In genomic region chr3:132407025-132407424, GRCh38 we compare ENCODE assay signal across 20 cellular contexts.
"Had no signal": no experiment of that assay in that cellular context is flagged by ENCODE, and none has a peak within 500 bp of the region (broad histone marks: within the 10 kb centered on the region; RNA-seq: fewer than 3 reads in every experiment).

No MANE protein-coding gene starts in this region.

- H3K9ac ChIP-seq: parathyroid adenoma had no signal

- H3K27ac Mint-ChIP-seq: activated naive CD4-positive, alpha-beta T cell treated with anti-CD3 and anti-CD28 coated beads, Interleukin-2, amount 50 U/mL, for 24 hours; activated T-cell treated with anti-CD3 and anti-CD28 coated beads, Interleukin-2, amount 50 U/mL, for 72 hours; endodermal cell; nephron; stimulated activated effector memory CD8-positive, alpha-beta T cell treated with anti-CD3 and anti-CD28 coated beads, Interleukin-12 subunit alpha, Interleukin-12 subunit beta, amount 100 ng/mL, for 72 hours; T-cell had no signal

- H2AFZ ChIP-seq: hepatocyte, parathyroid adenoma had no signal

- DNase-seq: activated CD4-positive, alpha-beta T cell treated with anti-CD3 and anti-CD28 coated beads, Interleukin-2, amount 50 U/mL, for 1 hour; activated CD8-positive, alpha-beta memory T cell treated with anti-CD3 and anti-CD28 coated beads for 24 hours; activated CD8-positive, alpha-beta memory T cell treated with anti-CD3 and anti-CD28 coated beads, Interleukin-2, amount 50 U/mL, for 48 hours; activated gamma-delta T cell; activated T-cell treated with anti-CD3 and anti-CD28 coated beads, Interleukin-2, amount 50 U/mL, for 72 hours; adrenal gland; endodermal cell; foreskin fibroblast; left cardiac atrium; sigmoid colon; stimulated activated CD4-positive, alpha-beta T cell treated with anti-CD3 and anti-CD28 coated beads, Interleukin-4, amount 100 ng/mL, for 24 hours; T-cell; upper lobe of right lung had no signal

- H3K27ac ChIP-seq: adrenal gland, epithelial cell of prostate, hepatocyte, parathyroid adenoma, sigmoid colon had no signal

- H3K9me3 ChIP-seq: adrenal gland, sigmoid colon, upper lobe of right lung had no signal

- H3K36me3 ChIP-seq: adrenal gland, sigmoid colon, upper lobe of right lung had no signal

- H3K9me3 Mint-ChIP-seq: activated naive CD4-positive, alpha-beta T cell treated with anti-CD3 and anti-CD28 coated beads, Interleukin-2, amount 50 U/mL, for 24 hours; endodermal cell; nephron; stimulated activated effector memory CD8-positive, alpha-beta T cell treated with anti-CD3 and anti-CD28 coated beads, Interleukin-12 subunit alpha, Interleukin-12 subunit beta, amount 100 ng/mL, for 72 hours; T-cell had no signal

- H3K79me2 ChIP-seq: hepatocyte, parathyroid adenoma had no signal

- ATAC-seq: activated CD4-positive, CD25-positive, alpha-beta regulatory T cell treated with anti-CD3 and anti-CD28 coated beads, Interleukin-2, amount 50 U/mL, for 24 hours; activated T-cell treated with anti-CD3 and anti-CD28 coated beads, Interleukin-2, amount 50 U/mL, for 72 hours; left cardiac atrium; stimulated activated effector memory CD8-positive, alpha-beta T cell treated with anti-CD3 and anti-CD28 coated beads, Interleukin-12 subunit alpha, Interleukin-12 subunit beta, amount 100 ng/mL, for 72 hours; T-cell; upper lobe of right lung had no signal

- H3K27me3 ChIP-seq: adrenal gland, hepatocyte, sigmoid colon, upper lobe of right lung had no signal

- H3K4me1 ChIP-seq: parathyroid adenoma had no signal

- H3K4me2 ChIP-seq: hepatocyte had no signal

- H3K4me1 Mint-ChIP-seq: activated naive CD4-positive, alpha-beta T cell treated with anti-CD3 and anti-CD28 coated beads, Interleukin-2, amount 50 U/mL, for 24 hours; stimulated activated effector memory CD8-positive, alpha-beta T cell treated with anti-CD3 and anti-CD28 coated beads, Interleukin-12 subunit alpha, Interleukin-12 subunit beta, amount 100 ng/mL, for 72 hours; T-cell had no signal

- H3K4me3 Mint-ChIP-seq: activated naive CD4-positive, alpha-beta T cell treated with anti-CD3 and anti-CD28 coated beads, Interleukin-2, amount 50 U/mL, for 24 hours; activated T-cell treated with anti-CD3 and anti-CD28 coated beads, Interleukin-2, amount 50 U/mL, for 72 hours; endodermal cell; nephron; stimulated activated effector memory CD8-positive, alpha-beta T cell treated with anti-CD3 and anti-CD28 coated beads, Interleukin-12 subunit alpha, Interleukin-12 subunit beta, amount 100 ng/mL, for 72 hours; T-cell had no signal

- H3K4me3 ChIP-seq: adrenal gland, hepatocyte, sigmoid colon, upper lobe of right lung had no signal

- H3K36me3 Mint-ChIP-seq: activated naive CD4-positive, alpha-beta T cell treated with anti-CD3 and anti-CD28 coated beads, Interleukin-2, amount 50 U/mL, for 24 hours; stimulated activated effector memory CD8-positive, alpha-beta T cell treated with anti-CD3 and anti-CD28 coated beads, Interleukin-12 subunit alpha, Interleukin-12 subunit beta, amount 100 ng/mL, for 72 hours; T-cell had no signal
